In genomic region chr1:115670476-115671175, GRCh38 we compare ENCODE assay signal across 14 cellular contexts. TPM values are rescaled to one million over a fixed set of nuclear protein-coding genes. Genes with fewer than 3 reads are reported as not detected.
A peak's percentile ranks its signal among the peaks of the same experiment; 100 is the strongest.
DNase-seq lines count a peak whose midpoint lies in the region; ATAC-seq and FAIRE-seq lines count a peak whose summit lies in the region.
"Had no signal": no experiment of that assay in that cellular context is flagged by ENCODE, and none has a peak within 500 bp of the region (broad histone marks: within the 10 kb centered on the region; RNA-seq: fewer than 3 reads in every experiment).

No MANE protein-coding gene starts in this region.

- POLR2A ChIA-PET in naive thymus-derived CD8-positive, alpha-beta T cell (lab: Charles Lee), result no interaction called here

- no peaks in the 10 kb centered on the region for H3K9me3 Mint-ChIP-seq in activated T-cell treated with anti-CD3 and anti-CD28 coated beads, Interleukin-2, amount 50 U/mL, for 24 hours
- H3K9me3 Mint-ChIP-seq in naive thymus-derived CD8-positive, alpha-beta T cell, result no peaks in the 10 kb centered on the region
- H3K9me3 Mint-ChIP-seq: stimulated activated naive CD8-positive, alpha-beta T cell treated with anti-CD3 and anti-CD28 coated beads, Interleukin-15, Interleukin-2, amounts not matched to agents 100 ng/mL and 50 ng/mL, for 24 hours had no signal

- peaks cover 6% of the 10 kb centered on the region for H3K4me1 Mint-ChIP-seq in activated T-cell treated with anti-CD3 and anti-CD28 coated beads, Interleukin-2, amount 50 U/mL, for 24 hours (ENCODE audit: low read depth)
- peaks cover 0 to 5% (median 1%) of the 10 kb centered on the region in 4 donors for H3K4me1 Mint-ChIP-seq in naive thymus-derived CD8-positive, alpha-beta T cell

- H3K27me3 Mint-ChIP-seq in activated T-cell treated with anti-CD3 and anti-CD28 coated beads, Interleukin-2, amount 50 U/mL, for 24 hours, result no peaks in the 10 kb centered on the region
- peaks cover 0 to 4% (median 0%) of the 10 kb centered on the region in 5 donors for H3K27me3 Mint-ChIP-seq in naive thymus-derived CD8-positive, alpha-beta T cell
- H3K27me3 Mint-ChIP-seq: stimulated activated naive CD8-positive, alpha-beta T cell treated with anti-CD3 and anti-CD28 coated beads, Interleukin-15, Interleukin-2, amounts not matched to agents 100 ng/mL and 50 ng/mL, for 24 hours had no signal

- H3K36me3 Mint-ChIP-seq in activated T-cell treated with anti-CD3 and anti-CD28 coated beads, Interleukin-2, amount 50 U/mL, for 24 hours (ENCODE audit: low read depth), result no peaks in the 10 kb centered on the region
- H3K36me3 Mint-ChIP-seq in naive thymus-derived CD8-positive, alpha-beta T cell, result no peaks in the 10 kb centered on the region

- no peak overlapping the region for H3K4me3 Mint-ChIP-seq in activated T-cell treated with anti-CD3 and anti-CD28 coated beads, Interleukin-2, amount 50 U/mL, for 24 hours
- no peak overlapping the region for H3K4me3 Mint-ChIP-seq in naive thymus-derived CD8-positive, alpha-beta T cell
- H3K4me3 Mint-ChIP-seq: stimulated activated naive CD8-positive, alpha-beta T cell treated with anti-CD3 and anti-CD28 coated beads, Interleukin-15, Interleukin-2, amounts not matched to agents 100 ng/mL and 50 ng/mL, for 24 hours had no signal

- H3K27ac Mint-ChIP-seq in activated T-cell treated with anti-CD3 and anti-CD28 coated beads, Interleukin-2, amount 50 U/mL, for 24 hours, result no peak overlapping the region
- no peak overlapping the region for H3K27ac Mint-ChIP-seq in naive thymus-derived CD8-positive, alpha-beta T cell
- H3K27ac Mint-ChIP-seq: stimulated activated naive CD8-positive, alpha-beta T cell treated with anti-CD3 and anti-CD28 coated beads, Interleukin-15, Interleukin-2, amounts not matched to agents 100 ng/mL and 50 ng/mL, for 24 hours had no signal

- ATAC-seq in naive thymus-derived CD8-positive, alpha-beta T cell, result no peak

- intact Hi-C loops in posterior vena cava (cut with DNase I), result no loop called here

- DNase-seq in COR-L47 (lab: John Stamatoyannopoulos, UW) (peak; percentile 83), NCI-H1436 treated with DMSO at 0.1 percent for 48 hours (lab: John Stamatoyannopoulos, UW) (peak; percentile 18), SW480 (ENCODE audit: low spot score) (peak; percentile 82), left kidney (ENCODE audit: low read depth, low spot score) (peak; percentile 82), HTR-8/SVneo (ENCODE audit: insufficient read length, low spot score) (no peak), posterior vena cava (ENCODE audit: low spot score) (no peak)
- DNase-seq in activated T-cell treated with anti-CD3 and anti-CD28 coated beads, Interleukin-2, amount 50 U/mL, for 24 hours, result no peak
- DNase-seq in naive thymus-derived CD8-positive, alpha-beta T cell, result no peak
- DNase-seq: activated effector memory CD4-positive, alpha-beta T cell treated with anti-CD3 and anti-CD28 coated beads, Interleukin-2, amount 50 U/mL, for 16 hours; effector CD8-positive, alpha-beta T cell; left ventricle myocardium superior; NCI-H446; spleen had no signal

- no peak for FAIRE-seq in HTR-8/SVneo (lab: Jason Lieb, UNC)

RNA-seq across cellular contexts. Expression of gene VANGL1, which starts 28.9 kb away (rescaled TPM):
- 10 to 100 TPM; 13.5 to 16.3 TPM for total RNA-seq in posterior vena cava
- under 1 TPM; 0.22 to 0.55 TPM for total RNA-seq in naive thymus-derived CD8-positive, alpha-beta T cell
- polyA plus RNA-seq in naive thymus-derived CD8-positive, alpha-beta T cell, result 1 to 10 TPM in 1 of 3 donors, under 1 TPM in 2; 0.22 to 3.4 (median 0.23) TPM

Comparison
In these comparisons a context has a peak if more than half of its experiments do, and no peak if none do; other contexts are left out.
1. DNase-seq: peak in COR-L47 (single experiment), NCI-H1436 treated with DMSO at 0.1 percent for 48 hours (single experiment), SW480 (single experiment) and left kidney (single experiment); none in activated T-cell treated with anti-CD3 and anti-CD28 coated beads, Interleukin-2, amount 50 U/mL, for 24 hours (single experiment), HTR-8/SVneo (single experiment), posterior vena cava (single experiment) and naive thymus-derived CD8-positive, alpha-beta T cell (0 of 10).
2. RNA of gene VANGL1, which starts 28.9 kb away (total RNA-seq): 13.5 to 16.3 TPM in posterior vena cava; 0.22 to 0.55 TPM in naive thymus-derived CD8-positive, alpha-beta T cell; every median in the first group is over 4 times any median in the second.